ENCODE assay signal across 1 cellular context in the genomic region with DNA sequence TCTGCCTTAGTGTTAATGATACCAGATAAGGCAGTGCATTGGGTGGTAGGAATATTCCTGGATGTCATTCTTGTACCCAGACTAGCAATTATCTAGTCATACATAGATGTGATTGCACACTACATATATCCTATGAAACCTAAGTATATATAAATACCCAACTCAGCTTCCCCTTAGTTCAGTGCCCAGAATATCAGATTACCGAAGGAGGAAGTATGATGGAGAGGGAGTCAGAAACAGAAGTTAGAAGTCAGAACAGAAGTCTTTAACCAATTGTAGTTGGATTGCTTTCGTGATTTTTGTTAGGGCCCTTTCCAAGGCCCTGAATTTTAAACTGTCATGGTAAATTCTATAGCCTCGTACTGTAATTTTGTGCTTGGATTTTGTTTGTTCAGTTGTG.
TF ChIP-seq lines count a peak whose summit lies in the region.

No MANE protein-coding gene starts in this region.

TF ChIP-seq in GM23338, 12 proteins besides CTCF, POLR2A, EP300 and RAD21 (continued from another document):
- TF ChIP-seq, protein P1, sequence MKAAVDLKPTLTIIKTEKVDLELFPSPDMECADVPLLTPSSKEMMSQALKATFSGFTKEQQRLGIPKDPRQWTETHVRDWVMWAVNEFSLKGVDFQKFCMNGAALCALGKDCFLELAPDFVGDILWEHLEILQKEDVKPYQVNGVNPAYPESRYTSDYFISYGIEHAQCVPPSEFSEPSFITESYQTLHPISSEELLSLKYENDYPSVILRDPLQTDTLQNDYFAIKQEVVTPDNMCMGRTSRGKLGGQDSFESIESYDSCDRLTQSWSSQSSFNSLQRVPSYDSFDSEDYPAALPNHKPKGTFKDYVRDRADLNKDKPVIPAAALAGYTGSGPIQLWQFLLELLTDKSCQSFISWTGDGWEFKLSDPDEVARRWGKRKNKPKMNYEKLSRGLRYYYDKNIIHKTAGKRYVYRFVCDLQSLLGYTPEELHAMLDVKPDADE (IDR thresholded peaks at IDR 0.05), result no peak
